In genomic region chr6:67064323-67064722, GRCh38 we compare ENCODE assay signal across 30 cellular contexts.
"Had no signal": no experiment of that assay in that cellular context is flagged by ENCODE, and none has a peak within 500 bp of the region (broad histone marks: within the 10 kb centered on the region; RNA-seq: fewer than 3 reads in every experiment).

No MANE protein-coding gene starts in this region.

- ATAC-seq: PC-3, SK-N-SH treated with all-trans-retinoic acid at 6 μM for 48 hours had no signal

- H3K36me3 ChIP-seq: MG63, Peyer's patch, SJCRH30 had no signal

- H3K27me3 ChIP-seq: MG63, Peyer's patch, SJCRH30 had no signal

- H3K9me3 ChIP-seq: Peyer's patch, SJCRH30 had no signal

- H3K4me3 ChIP-seq: MG63, Peyer's patch, SJCRH30, SK-N-MC had no signal

- H3K4me1 ChIP-seq: Peyer's patch, SJCRH30 had no signal

- DNase-seq: KG1, MG63, NCI-H1048, NCI-H1092 treated with DMSO at 0.1 percent for 48 hours, NCI-H1436, NCI-H146, NCI-H1694, NCI-H187, NCI-H1930, NCI-H2029 treated with DMSO at 0.1 percent for 48 hours, NCI-H2081 treated with DMSO at 0.1 percent for 48 hours, NCI-H2107, NCI-H2171, NCI-H226, NCI-H446 treated with DMSO at 0.1 percent for 48 hours, NCI-H510A, NCI-H524, NCI-H526, NCI-H69, NCI-H82, PC-3, Peyer's patch, Right ventricle myocardium superior, RPMI8226, SIG-M5, SJCRH30, SW 1271, T-helper 1 cell had no signal

- H3K27ac ChIP-seq: Peyer's patch, SJCRH30, SK-N-MC had no signal
